ENCODE assay signal across 32 cellular contexts in genomic region chr1:39023140-39023539, GRCh38.
"Had no signal": no experiment of that assay in that cellular context is flagged by ENCODE, and none has a peak within 500 bp of the region (broad histone marks: within the 10 kb centered on the region; RNA-seq: fewer than 3 reads in every experiment).

No MANE protein-coding gene starts in this region.

- H3K4me3 ChIP-seq: neural progenitor cell, ovary, psoas muscle, skin epidermis, smooth muscle cell, spleen, suprapubic skin, thoracic aorta, thyroid gland, tibial nerve, upper lobe of left lung, vagina had no signal

- H3K9me3 Mint-ChIP-seq: naive thymus-derived CD4-positive, alpha-beta T cell; neural progenitor cell; stimulated activated memory B cell treated with anti-CD40 and anti-IgM and Interleukin-4, amounts not matched to agents 10 μg/mL and 1 μg/mL and 100 μg/mL, for 72 hours; stimulated activated naive CD8-positive, alpha-beta T cell treated with anti-CD3 and anti-CD28 coated beads, Interleukin-15, amount 100 ng/mL, for 72 hours had no signal

- H3K4me3 Mint-ChIP-seq: naive thymus-derived CD4-positive, alpha-beta T cell; nephron progenitor cell; neural progenitor cell; stimulated activated memory B cell treated with anti-CD40 and anti-IgM and Interleukin-4, amounts not matched to agents 10 μg/mL and 1 μg/mL and 100 μg/mL, for 72 hours; stimulated activated naive CD8-positive, alpha-beta T cell treated with anti-CD3 and anti-CD28 coated beads, Interleukin-15, amount 100 ng/mL, for 72 hours had no signal

- H3K4me1 ChIP-seq: parathyroid adenoma had no signal

- H3K9ac ChIP-seq: neural progenitor cell, parathyroid adenoma had no signal

- FAIRE-seq: urothelium cell line had no signal

- H3K79me2 ChIP-seq: parathyroid adenoma had no signal

- ATAC-seq: naive thymus-derived CD4-positive, alpha-beta T cell; psoas muscle; right cardiac atrium; sciatic nerve; stimulated activated memory B cell treated with anti-CD40 and anti-IgM and Interleukin-4, amounts not matched to agents 10 μg/mL and 1 μg/mL and 100 μg/mL, for 72 hours; stimulated activated naive CD8-positive, alpha-beta T cell treated with anti-CD3 and anti-CD28 coated beads, Interleukin-15, amount 100 ng/mL, for 72 hours; stimulated activated naive CD8-positive, alpha-beta T cell treated with anti-CD3 and anti-CD28 coated beads, Interleukin-15, Interleukin-2, amounts not matched to agents 100 U/mL and 50 U/mL, for 24 hours had no signal

- H3K4me2 ChIP-seq: neural progenitor cell, smooth muscle cell had no signal

- H3K27me3 Mint-ChIP-seq: progenitor cell of endocrine pancreas; stimulated activated memory B cell treated with anti-CD40 and anti-IgM and Interleukin-4, amounts not matched to agents 10 μg/mL and 1 μg/mL and 100 μg/mL, for 72 hours; stimulated activated naive CD8-positive, alpha-beta T cell treated with anti-CD3 and anti-CD28 coated beads, Interleukin-15, amount 100 ng/mL, for 72 hours had no signal

- H2AFZ ChIP-seq: neural progenitor cell, parathyroid adenoma had no signal

- H3K36me3 Mint-ChIP-seq: neural progenitor cell; stimulated activated memory B cell treated with anti-CD40 and anti-IgM and Interleukin-4, amounts not matched to agents 10 μg/mL and 1 μg/mL and 100 μg/mL, for 72 hours had no signal

- DNase-seq: naive thymus-derived CD4-positive, alpha-beta T cell; nephron progenitor cell; occipital lobe; ovary; posterior cingulate gyrus; psoas muscle; right cardiac atrium; spleen; stimulated activated CD4-positive, alpha-beta T cell treated with anti-CD3 and anti-CD28 coated beads, Interleukin-12 subunit alpha, Interleukin-12 subunit beta, amount 100 ng/mL, for 4 hours; stimulated activated CD4-positive, alpha-beta T cell treated with anti-CD3 and anti-CD28 coated beads, Interleukin-1b, Interleukin-23, amount 100 ng/mL, for 48 hours; stimulated activated CD4-positive, alpha-beta T cell treated with anti-CD3 and anti-CD28 coated beads, Interleukin-4, amount 100 ng/mL, for 1 hour; stimulated activated CD4-positive, alpha-beta T cell treated with anti-CD3 and anti-CD28 coated beads, Interleukin-4, amount 100 ng/mL, for 4 hours; stimulated activated CD8-positive, alpha-beta memory T cell treated with anti-CD3 and anti-CD28 coated beads, Interleukin-4, amount 100 ng/mL, for 48 hours; stimulated activated naive CD4-positive, alpha-beta T cell; stimulated activated naive CD8-positive, alpha-beta T cell treated with anti-CD3 and anti-CD28 coated beads, Interleukin-15, amount 100 ng/mL, for 72 hours; stimulated activated naive CD8-positive, alpha-beta T cell treated with anti-CD3 and anti-CD28 coated beads, Interleukin-15, Interleukin-2, amounts not matched to agents 100 U/mL and 50 U/mL, for 24 hours; substantia nigra; thyroid gland; trophoblast cell; upper lobe of left lung had no signal

- H3K27ac Mint-ChIP-seq: naive thymus-derived CD4-positive, alpha-beta T cell; nephron progenitor cell; neural progenitor cell; progenitor cell of endocrine pancreas; stimulated activated memory B cell treated with anti-CD40 and anti-IgM and Interleukin-4, amounts not matched to agents 10 μg/mL and 1 μg/mL and 100 μg/mL, for 72 hours; stimulated activated naive CD8-positive, alpha-beta T cell treated with anti-CD3 and anti-CD28 coated beads, Interleukin-15, amount 100 ng/mL, for 72 hours had no signal

- H3K27ac ChIP-seq: neural progenitor cell, ovary, parathyroid adenoma, psoas muscle, skin epidermis, spleen, suprapubic skin, thoracic aorta, thyroid gland, tibial nerve, upper lobe of left lung, vagina had no signal

- H3K36me3 ChIP-seq: neural progenitor cell, ovary, thoracic aorta, thyroid gland, tibial nerve, upper lobe of left lung, vagina had no signal

- H3K27me3 ChIP-seq: neural progenitor cell, ovary, spleen, suprapubic skin, thyroid gland, tibial nerve, upper lobe of left lung, vagina had no signal

- H3K9me3 ChIP-seq: ovary, psoas muscle, spleen, suprapubic skin, thoracic aorta, thyroid gland, tibial nerve, upper lobe of left lung, vagina had no signal
